ENCODE assay signal across 17 cellular contexts in the genomic region with DNA sequence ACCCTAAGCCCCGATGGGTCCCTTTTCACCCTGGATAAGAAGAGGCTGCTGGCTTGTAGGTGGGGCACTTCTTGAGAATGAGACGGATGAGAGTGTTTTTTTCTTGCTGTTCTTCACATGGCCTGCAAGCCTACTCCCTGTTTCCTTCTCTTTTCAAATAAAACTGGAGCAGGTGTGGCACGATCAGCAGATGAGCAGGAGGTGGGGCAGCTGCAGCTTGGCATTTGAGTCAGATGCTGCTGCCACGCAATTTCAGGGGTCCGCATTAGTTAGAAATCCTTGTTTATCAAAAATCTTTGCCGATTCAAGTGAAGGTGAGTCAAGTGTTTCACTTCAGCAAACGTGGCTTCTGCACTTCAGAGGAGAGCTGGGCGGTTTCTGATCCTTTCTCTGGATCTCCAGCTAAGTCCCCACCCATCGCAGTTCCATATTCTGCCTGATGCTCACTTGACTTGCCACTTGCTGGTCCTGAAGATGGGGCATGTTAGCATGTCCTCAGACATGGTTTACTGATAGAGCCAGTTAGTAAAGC. TPM values are rescaled to one million over a fixed set of nuclear protein-coding genes. Genes with fewer than 3 reads are reported as not detected.
DNase-seq lines count a peak whose midpoint lies in the region; ATAC-seq lines count a peak whose summit lies in the region.
"Had no signal": no experiment of that assay in that cellular context is flagged by ENCODE, and none has a peak within 500 bp of the region (broad histone marks: within the 10 kb centered on the region; RNA-seq: fewer than 3 reads in every experiment).

No MANE protein-coding gene starts in this region.

- H3K27me3 Mint-ChIP-seq in memory B cell = no peaks in the 10 kb centered on the region
- peaks cover 9% of the 10 kb centered on the region for H3K27me3 Mint-ChIP-seq in activated CD8-positive, alpha-beta memory T cell treated with anti-CD3 and anti-CD28 coated beads, Interleukin-2, amount 10 ng/mL, durations not matched to agents 7 days and 5 days

- ATAC-seq in GM19395 (IDR thresholded peaks at IDR 0.05; ENCODE audit: unreplicated experiment) (peak; percentile 52), memory B cell (ENCODE audit: low read depth) (peak; percentile 53), GM18861 (IDR thresholded peaks at IDR 0.05; ENCODE audit: unreplicated experiment) (no peak)
- no peak for ATAC-seq in activated CD8-positive, alpha-beta memory T cell treated with anti-CD3 and anti-CD28 coated beads, Interleukin-2, amount 10 ng/mL, durations not matched to agents 7 days and 5 days
- ATAC-seq: HCT116, K562, PC-3 had no signal

- DNase-seq in DMS53 (lab: John Stamatoyannopoulos, UW) = peak; percentile 54
- no peak for DNase-seq in DMS53 treated with DMSO at 0.1 percent for 48 hours (lab: John Stamatoyannopoulos, UW; ENCODE audit: unreplicated experiment)
- DNase-seq in NCI-H748 (lab: John Stamatoyannopoulos, UW; ENCODE audit: unreplicated experiment) = peak; percentile 93
- DNase-seq in memory B cell (ENCODE audit: low spot score in 2 of 2) = no peak
- no peak for DNase-seq in foreskin melanocyte
- no peak for DNase-seq in activated CD8-positive, alpha-beta memory T cell treated with anti-CD3 and anti-CD28 coated beads, Interleukin-2, amount 10 ng/mL, durations not matched to agents 7 days and 5 days
- DNase-seq: GDM1, GM23248, NCI-H1092, NCI-H1930, NCI-H510A treated with DMSO at 0.1 percent for 48 hours, PC-3, T-helper 2 cell had no signal

- H3K36me3 Mint-ChIP-seq in memory B cell = peaks cover 14% of the 10 kb centered on the region
- H3K36me3 Mint-ChIP-seq in activated CD8-positive, alpha-beta memory T cell treated with anti-CD3 and anti-CD28 coated beads, Interleukin-2, amount 10 ng/mL, durations not matched to agents 7 days and 5 days = no peaks in the 10 kb centered on the region

- peak overlapping the region; percentile 65 for H3K4me3 Mint-ChIP-seq in memory B cell
- H3K4me3 Mint-ChIP-seq in activated CD8-positive, alpha-beta memory T cell treated with anti-CD3 and anti-CD28 coated beads, Interleukin-2, amount 10 ng/mL, durations not matched to agents 7 days and 5 days = no peak overlapping the region

- no peaks in the 10 kb centered on the region for H3K9me3 Mint-ChIP-seq in memory B cell
- H3K9me3 Mint-ChIP-seq in activated CD8-positive, alpha-beta memory T cell treated with anti-CD3 and anti-CD28 coated beads, Interleukin-2, amount 10 ng/mL, durations not matched to agents 7 days and 5 days (ENCODE audit: low read depth) = no peaks in the 10 kb centered on the region

- CTCF ChIA-PET in activated CD8-positive, alpha-beta memory T cell treated with anti-CD3 and anti-CD28 coated beads, Interleukin-2, amount 10 ng/mL, durations not matched to agents 7 days and 5 days (lab: Charles Lee) = no interaction called here

- peak overlapping the region; percentile 92 for H3K27ac Mint-ChIP-seq in memory B cell
- no peak overlapping the region for H3K27ac Mint-ChIP-seq in activated CD8-positive, alpha-beta memory T cell treated with anti-CD3 and anti-CD28 coated beads, Interleukin-2, amount 10 ng/mL, durations not matched to agents 7 days and 5 days

- peaks cover 65% of the 10 kb centered on the region for H3K4me1 Mint-ChIP-seq in memory B cell
- H3K4me1 Mint-ChIP-seq in activated CD8-positive, alpha-beta memory T cell treated with anti-CD3 and anti-CD28 coated beads, Interleukin-2, amount 10 ng/mL, durations not matched to agents 7 days and 5 days = no peaks in the 10 kb centered on the region

RNA-seq across cellular contexts. Expression of a gene that starts 20.8 kb away (rescaled TPM):
- total RNA-seq in activated CD8-positive, alpha-beta memory T cell treated with anti-CD3 and anti-CD28 coated beads, Interleukin-2, amount 10 ng/mL, durations not matched to agents 7 days and 5 days = under 1 TPM in 1 of 2 experiments, not detected in 1; 0.06 TPM
- total RNA-seq: GM23248, PC-3 had no signal

Comparison
In these comparisons a context has a peak if more than half of its experiments do, and no peak if none do; other contexts are left out.
1. DNase-seq: peak in DMS53 (single experiment) and NCI-H748 (single experiment); none in DMS53 treated with DMSO at 0.1 percent for 48 hours (single experiment), memory B cell (0 of 2), foreskin melanocyte (single experiment) and activated CD8-positive, alpha-beta memory T cell treated with anti-CD3 and anti-CD28 coated beads, Interleukin-2, amount 10 ng/mL, durations not matched to agents 7 days and 5 days (single experiment).
2. ATAC-seq: peak in GM19395 (single experiment) and memory B cell (single experiment); none in GM18861 (single experiment) and activated CD8-positive, alpha-beta memory T cell treated with anti-CD3 and anti-CD28 coated beads, Interleukin-2, amount 10 ng/mL, durations not matched to agents 7 days and 5 days (single experiment).